In the genomic region with DNA sequence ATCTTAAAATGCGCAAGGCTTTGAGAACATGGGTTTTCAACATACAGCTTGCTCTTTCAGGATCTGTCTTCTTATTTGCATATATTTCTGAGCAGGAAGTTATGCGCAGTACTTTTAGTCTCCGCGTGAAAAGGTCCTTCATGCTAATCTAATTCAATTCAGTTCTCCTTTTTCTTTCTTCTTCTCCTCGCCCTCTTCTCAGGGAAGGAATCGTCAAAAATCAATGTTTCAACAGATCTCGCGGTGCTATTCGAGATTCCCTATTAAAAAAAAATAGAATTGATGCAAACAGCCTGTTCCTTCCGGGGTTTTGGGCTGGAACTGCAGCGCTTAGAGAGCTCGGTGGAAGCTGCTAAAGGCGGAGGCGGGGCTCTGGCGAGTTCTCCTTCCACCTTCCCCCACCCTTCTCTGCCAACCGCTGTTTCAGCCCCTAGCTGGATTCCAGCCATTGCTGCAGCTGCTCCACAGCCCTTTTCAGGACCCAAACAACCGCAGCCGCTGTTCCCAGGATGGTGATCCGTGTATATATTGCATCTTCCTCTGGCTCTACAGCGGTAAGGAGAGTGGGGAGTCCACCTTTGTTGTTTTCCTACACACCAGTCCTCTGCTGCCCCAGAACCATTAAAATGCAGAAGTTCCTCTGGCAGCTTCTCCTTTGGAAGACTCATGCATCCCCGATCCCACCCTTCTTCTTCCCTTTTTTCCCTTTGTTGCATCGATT, we compare ENCODE assay signal across 8 cellular contexts. TPM values are rescaled to one million over a fixed set of nuclear protein-coding genes. Genes with fewer than 3 reads are reported as not detected.
DNase-seq lines count a peak whose midpoint lies in the region; ATAC-seq and TF ChIP-seq lines count a peak whose summit lies in the region.

A gene with protein sequence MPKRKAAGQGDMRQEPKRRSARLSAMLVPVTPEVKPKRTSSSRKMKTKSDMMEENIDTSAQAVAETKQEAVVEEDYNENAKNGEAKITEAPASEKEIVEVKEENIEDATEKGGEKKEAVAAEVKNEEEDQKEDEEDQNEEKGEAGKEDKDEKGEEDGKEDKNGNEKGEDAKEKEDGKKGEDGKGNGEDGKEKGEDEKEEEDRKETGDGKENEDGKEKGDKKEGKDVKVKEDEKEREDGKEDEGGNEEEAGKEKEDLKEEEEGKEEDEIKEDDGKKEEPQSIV (minus strand): TSS at position 222 of the 721 bp plus-strand sequence. CDS start 80,364 bp downstream, outside the sequence.
A gene (plus strand): TSS at position 411 of the 721 bp plus-strand sequence. CDS start 99 bp downstream, at position 510.

- H3K4me1 Mint-ChIP-seq in CD8-positive, alpha-beta T cell (ENCODE audit: low read depth): peaks cover 48% of the 10 kb centered on the region
- peaks cover 39% of the 10 kb centered on the region for H3K4me1 Mint-ChIP-seq in activated naive CD4-positive, alpha-beta T cell treated with anti-CD3 and anti-CD28 coated beads for 36 hours (ENCODE audit: low read depth)

- no peaks in the 10 kb centered on the region for H3K36me3 ChIP-seq in CD8-positive, alpha-beta T cell (ENCODE audit: insufficient read depth, low read length)
- no peaks in the 10 kb centered on the region for H3K36me3 ChIP-seq in neutrophil

- peak within 1 kb of the TSS; percentile 90 for H3K4me3 ChIP-seq in CD8-positive, alpha-beta T cell (ENCODE audit: low read depth, low read length)
- peak within 1 kb of the TSS; percentile 65 to 72 for H3K4me3 ChIP-seq in neutrophil (ENCODE audit: low read depth in 1 of 2, low read length in 1 of 2)

- H3K9me3 Mint-ChIP-seq in CD8-positive, alpha-beta T cell: no peaks in the 10 kb centered on the region
- H3K9me3 Mint-ChIP-seq in activated naive CD4-positive, alpha-beta T cell treated with anti-CD3 and anti-CD28 coated beads for 36 hours: no peaks in the 10 kb centered on the region

- intact Hi-C loops in CD8-positive, alpha-beta T cell (cut with DNase I, micrococcal nuclease): loop anchor here (1.0 to 10.0 kb wide), 5 partner anchors 80 to 393 kb away; a partner anchor contains a TSS
- intact Hi-C loops in activated naive CD4-positive, alpha-beta T cell treated with anti-CD3 and anti-CD28 coated beads for 36 hours (cut with micrococcal nuclease): loop anchor here (1.0 kb wide), 2 partner anchors 81 to 394 kb away; no protein-coding TSS in a partner anchor

- no peaks in the 10 kb centered on the region for H3K27me3 Mint-ChIP-seq in CD8-positive, alpha-beta T cell (ENCODE audit: low read depth)
- H3K27me3 Mint-ChIP-seq in activated naive CD4-positive, alpha-beta T cell treated with anti-CD3 and anti-CD28 coated beads for 36 hours (ENCODE audit: low read depth): no peaks in the 10 kb centered on the region

- TF ChIP-seq CTCF in CD8-positive, alpha-beta T cell (IDR thresholded peaks at IDR 0.05): no peak
- no peak for TF ChIP-seq CTCF in neutrophil (IDR thresholded peaks at IDR 0.05)

- POLR2A ChIA-PET in CD8-positive, alpha-beta T cell (lab: Charles Lee): interaction anchor here (0.9 to 1.5 kb wide), 2 partner anchors 80 to 392 kb away, joined by 4 to 6 read pairs; a partner anchor contains a TSS

- H3K27me3 ChIP-seq in CD8-positive, alpha-beta T cell (ENCODE audit: insufficient read depth, low read length): no peaks in the 10 kb centered on the region
- H3K27me3 ChIP-seq in neutrophil: no peaks in the 10 kb centered on the region

- H3K27ac ChIP-seq in CD8-positive, alpha-beta T cell (ENCODE audit: low read depth, low read length): peak within 1 kb of the TSS; percentile 89
- peak within 1 kb of the TSS; percentile 87 for H3K27ac ChIP-seq in neutrophil

- DNase-seq in CD8-positive, alpha-beta T cell: peak; percentile 33 to 77 (median 65)
- DNase-seq in SIG-M5 treated with dmso at 0.1 percent for 504 hours (lab: John Stamatoyannopoulos, UW; ENCODE audit: unreplicated experiment) (peak; percentile 94), germinal center (ENCODE audit: low spot score) (peak; percentile 52), superior temporal gyrus (ENCODE audit: extremely low spot score) (peak; percentile 74)
- DNase-seq in activated naive CD4-positive, alpha-beta T cell treated with anti-CD3 and anti-CD28 coated beads for 36 hours: peak; percentile 81

- peak within 1 kb of the TSS; percentile 94 for H3K27ac Mint-ChIP-seq in CD8-positive, alpha-beta T cell
- H3K27ac Mint-ChIP-seq in activated naive CD4-positive, alpha-beta T cell treated with anti-CD3 and anti-CD28 coated beads for 36 hours: peak within 1 kb of the TSS; percentile 99

- peaks cover 6% of the 10 kb centered on the region for H3K4me1 ChIP-seq in CD8-positive, alpha-beta T cell (ENCODE audit: insufficient read depth, low read length)
- H3K4me1 ChIP-seq in neutrophil (ENCODE audit: control insufficient read depth in 1 of 2, insufficient read depth in 1 of 2, low read depth in 1 of 2, low read length in 1 of 2): peaks cover 19 to 27% of the 10 kb centered on the region in 2 experiments

- peak; percentile 95 for ATAC-seq in CD8-positive, alpha-beta T cell
- ATAC-seq in GM19452 (IDR thresholded peaks at IDR 0.05; ENCODE audit: unreplicated experiment): peak; percentile 96
- peak; percentile 74 for ATAC-seq in HG03575 (IDR thresholded peaks at IDR 0.05; ENCODE audit: extremely low read depth, insufficient number of reproducible peaks, low FRiP score, unreplicated experiment)

- peak within 1 kb of the TSS; percentile 97 for H3K4me3 Mint-ChIP-seq in CD8-positive, alpha-beta T cell
- peak within 1 kb of the TSS; percentile 98 for H3K4me3 Mint-ChIP-seq in activated naive CD4-positive, alpha-beta T cell treated with anti-CD3 and anti-CD28 coated beads for 36 hours

- peaks cover 17% of the 10 kb centered on the region for H3K36me3 Mint-ChIP-seq in CD8-positive, alpha-beta T cell
- peaks cover 9% of the 10 kb centered on the region for H3K36me3 Mint-ChIP-seq in activated naive CD4-positive, alpha-beta T cell treated with anti-CD3 and anti-CD28 coated beads for 36 hours (ENCODE audit: low read depth)

- H3K9me3 ChIP-seq in CD8-positive, alpha-beta T cell (ENCODE audit: low read length): no peaks in the 10 kb centered on the region
- H3K9me3 ChIP-seq in neutrophil: no peaks in the 10 kb centered on the region

- CTCF ChIA-PET in CD8-positive, alpha-beta T cell (lab: Charles Lee): interaction anchor here (0.7 kb wide), 1 partner anchor 387 kb away, joined by 3 read pairs; no protein-coding TSS in a partner anchor
- CTCF ChIA-PET in activated naive CD4-positive, alpha-beta T cell treated with anti-CD3 and anti-CD28 coated beads for 36 hours (lab: Charles Lee): interaction anchor here (0.6 to 0.9 kb wide), 3 partner anchors 9 to 57 kb away, joined by 3 to 4 read pairs (median 3); no protein-coding TSS in a partner anchor

RNA-seq across cellular contexts. Expression of the first gene that starts in this region (rescaled TPM):
- under 1 TPM; 0.27 to 0.92 TPM for total RNA-seq in CD8-positive, alpha-beta T cell
- 1 to 10 TPM; 6.2 to 6.3 TPM for total RNA-seq in activated naive CD4-positive, alpha-beta T cell treated with anti-CD3 and anti-CD28 coated beads for 36 hours

RNA-seq across cellular contexts. Expression of the second gene that starts in this region (rescaled TPM):
- 10 to 100 TPM; 37.3 to 39.5 TPM for total RNA-seq in CD8-positive, alpha-beta T cell
- total RNA-seq in activated naive CD4-positive, alpha-beta T cell treated with anti-CD3 and anti-CD28 coated beads for 36 hours: 10 to 100 TPM; 48.3 to 54.3 TPM

Comparison
In these comparisons a context has a peak if more than half of its experiments do, and no peak if none do; other contexts are left out.
1. Peak in every context shown above with its lines: DNase-seq, ATAC-seq, H3K4me3 ChIP-seq and H3K27ac ChIP-seq.